15 cellular contexts compared by ENCODE assay signal in genomic region chr17:13044713-13045112, GRCh38. TPM values are rescaled to one million over a fixed set of nuclear protein-coding genes. Genes with fewer than 3 reads are reported as not detected.
DNase-seq lines count a peak whose midpoint lies in the region; ATAC-seq and TF ChIP-seq lines count a peak whose summit lies in the region.
"Had no signal": no experiment of that assay in that cellular context is flagged by ENCODE, and none has a peak within 500 bp of the region (broad histone marks: within the 10 kb centered on the region; RNA-seq: fewer than 3 reads in every experiment).

No MANE protein-coding gene starts in this region.

- intact Hi-C loops in dorsolateral prefrontal cortex (cut with DNase I) (no loop called here), heart right ventricle (cut with DNase I) (no loop called here)

- no peak overlapping the region for H3K9ac ChIP-seq in adipocyte (ENCODE audit: low read length)
- H3K9ac ChIP-seq: BLaER1 treated with 17β-estradiol and CSF1 and Interleukin-3, amounts not matched to agents 10 nM and 100 nM had no signal

- DNase-seq in GM03348 (ENCODE audit: low spot score) (peak; percentile 45), adipocyte (ENCODE audit: low read depth) (peak; percentile 32), hepatocyte (ENCODE audit: low spot score) (no peak), dorsolateral prefrontal cortex (no peak), SKM-1 (lab: John Stamatoyannopoulos, UW; ENCODE audit: unreplicated experiment) (no peak), heart right ventricle (no peak)
- DNase-seq: CD8-positive, alpha-beta T cell; DND-41; NCI-H1105 treated with DMSO at 0.1 percent for 48 hours; NCI-H2081; NCI-H2171 treated with DMSO at 0.1 percent for 48 hours; NCI-H526; Peyer's patch had no signal

- H3K4me3 ChIP-seq in adipocyte (ENCODE audit: low read length) (no peak overlapping the region), hepatocyte (no peak overlapping the region), dorsolateral prefrontal cortex (no peak overlapping the region), heart right ventricle (no peak overlapping the region)
- H3K4me3 ChIP-seq: BLaER1 treated with 17β-estradiol and CSF1 and Interleukin-3, amounts not matched to agents 10 nM and 100 nM; Peyer's patch had no signal

- H3K27ac ChIP-seq in hepatocyte = peak overlapping the region; percentile 1
- H3K27ac ChIP-seq in dorsolateral prefrontal cortex = no peak overlapping the region
- no peak overlapping the region for H3K27ac ChIP-seq in heart right ventricle
- H3K27ac ChIP-seq: BLaER1 treated with 17β-estradiol and CSF1 and Interleukin-3, amounts not matched to agents 10 nM and 100 nM; Peyer's patch had no signal

- H3K4me2 ChIP-seq in hepatocyte = peak overlapping the region; percentile 48
- H3K4me2 ChIP-seq: BLaER1 treated with 17β-estradiol and CSF1 and Interleukin-3, amounts not matched to agents 10 nM and 100 nM had no signal

- H3K27me3 ChIP-seq in adipocyte (replicated peaks; ENCODE audit: control insufficient read depth, insufficient read depth, low read length) (peaks cover 21% of the 10 kb centered on the region), hepatocyte (no peaks in the 10 kb centered on the region), dorsolateral prefrontal cortex (peaks cover 0 to 33% (median 6%) of the 10 kb centered on the region in 45 donors), heart right ventricle (peaks cover 0 to 39% (median 9%) of the 10 kb centered on the region in 7 donors)
- H3K27me3 ChIP-seq: BLaER1 treated with 17β-estradiol and CSF1 and Interleukin-3, amounts not matched to agents 10 nM and 100 nM; Peyer's patch had no signal

- no peaks in the 10 kb centered on the region for H3K79me2 ChIP-seq in hepatocyte

- H3K4me1 ChIP-seq in adipocyte (ENCODE audit: control insufficient read depth, insufficient read depth, low read length) (peaks cover 6% of the 10 kb centered on the region), hepatocyte (ENCODE audit: insufficient read depth) (no peaks in the 10 kb centered on the region), heart right ventricle (no peaks in the 10 kb centered on the region)
- H3K4me1 ChIP-seq: Peyer's patch had no signal

- no peaks in the 10 kb centered on the region for H3K9me2 ChIP-seq in hepatocyte (replicated peaks; ENCODE audit: insufficient read depth)

- ATAC-seq in HG02852 (IDR thresholded peaks at IDR 0.05; ENCODE audit: unreplicated experiment) = no peak
- ATAC-seq in heart right ventricle = no peak
- ATAC-seq: CD8-positive, alpha-beta T cell had no signal

- TF ChIP-seq CTCF in hepatocyte (IDR thresholded peaks at IDR 0.05; ENCODE audit: poor library complexity) (no peak), dorsolateral prefrontal cortex (IDR thresholded peaks at IDR 0.05 in 54 of 56, conservative IDR thresholded peaks at IDR 0.05 in 2 of 56; ENCODE audit: low read depth in 1 of 56, partially characterized antibody in 56 of 56) (no peak), heart right ventricle (IDR thresholded peaks at IDR 0.05) (no peak)

- H3K9me3 ChIP-seq in adipocyte (ENCODE audit: control insufficient read depth, low read length) (no peaks in the 10 kb centered on the region), hepatocyte (ENCODE audit: low read depth) (no peaks in the 10 kb centered on the region), heart right ventricle (no peaks in the 10 kb centered on the region)
- H3K9me3 ChIP-seq: Peyer's patch had no signal

- 61% methylated on average over 6 of the region's 6 CpGs for WGBS in hepatocyte (ENCODE audit: low lambda C conversion rate, missing lambda C conversion rate)
- WGBS in heart right ventricle, 2 donors = 56 to 62% methylated on average over 6 of the region's 6 CpGs

- H4K20me1 ChIP-seq in hepatocyte (ENCODE audit: insufficient read depth, poor library complexity, severe bottlenecking) = no peaks in the 10 kb centered on the region
- H4K20me1 ChIP-seq: BLaER1 treated with 17β-estradiol and CSF1 and Interleukin-3, amounts not matched to agents 10 nM and 100 nM had no signal

- no peaks in the 10 kb centered on the region for H3K36me3 ChIP-seq in adipocyte (ENCODE audit: control insufficient read depth, insufficient read depth, low read length, severe bottlenecking)
- H3K36me3 ChIP-seq in hepatocyte (replicated peaks; ENCODE audit: insufficient read depth, low read depth) = no peaks in the 10 kb centered on the region
- H3K36me3 ChIP-seq in heart right ventricle = no peaks in the 10 kb centered on the region
- H3K36me3 ChIP-seq: BLaER1 treated with 17β-estradiol and CSF1 and Interleukin-3, amounts not matched to agents 10 nM and 100 nM; Peyer's patch had no signal

- H2AFZ ChIP-seq in hepatocyte = no peak overlapping the region

RNA-seq across cellular contexts. Expression of gene ELAC2, which starts 26.9 kb away (rescaled TPM):
- total RNA-seq in hepatocyte (39.6 and 60.2 TPM in 2 replicates), dorsolateral prefrontal cortex (10 to 100 TPM; 33.5 to 76.4 (median 53.1) TPM), heart right ventricle (10 to 100 TPM; 54.2 to 76.8 (median 64.1) TPM)
- polyA plus RNA-seq in hepatocyte (45.5 and 45.6 TPM in 2 replicates), heart right ventricle (10 to 100 TPM; 32.3 to 50.4 TPM)

Comparison
In these comparisons a context has a peak if more than half of its experiments do, and no peak if none do; other contexts are left out.
1. DNase-seq: peak in GM03348 (single experiment) and adipocyte (single experiment); none in hepatocyte (single experiment), dorsolateral prefrontal cortex (0 of 10), SKM-1 (single experiment) and heart right ventricle (0 of 2).